ENCODE assay signal across 9 cellular contexts in genomic region chr2:20049631-20050030, GRCh38. TPM values are rescaled to one million over a fixed set of nuclear protein-coding genes. Genes with fewer than 3 reads are reported as not detected.
A peak's percentile ranks its signal among the peaks of the same experiment; 100 is the strongest.
DNase-seq lines count a peak whose midpoint lies in the region; ATAC-seq and TF ChIP-seq lines count a peak whose summit lies in the region.
"Had no signal": no experiment of that assay in that cellular context is flagged by ENCODE, and none has a peak within 500 bp of the region (broad histone marks: within the 10 kb centered on the region; RNA-seq: fewer than 3 reads in every experiment).

No MANE protein-coding gene starts in this region.

- H3K4me3 ChIP-seq in esophagus (ENCODE audit: low read depth in 1 of 2, low read length in 2 of 2): peak overlapping the region; percentile 21 to 84
- H3K4me3 ChIP-seq in psoas muscle: peak overlapping the region; percentile 71

- ATAC-seq in psoas muscle (no peak), HG02571 (IDR thresholded peaks at IDR 0.05; ENCODE audit: unreplicated experiment) (no peak), GM18858 (IDR thresholded peaks at IDR 0.05; ENCODE audit: unreplicated experiment) (no peak), GM21360 (IDR thresholded peaks at IDR 0.05; ENCODE audit: unreplicated experiment) (no peak)
- ATAC-seq: sciatic nerve had no signal

- H3K36me3 ChIP-seq in esophagus (ENCODE audit: control insufficient read depth in 2 of 2, insufficient read depth in 2 of 2, low read length in 1 of 2): no peaks in the 10 kb centered on the region
- no peaks in the 10 kb centered on the region for H3K36me3 ChIP-seq in psoas muscle (ENCODE audit: insufficient read depth in 1 of 2, low read depth in 1 of 2)

- intact Hi-C loops in psoas muscle (cut with DNase I): loop anchor here in 1 of 2 donors (5.0 kb wide), 1 partner anchor 43 kb away; no protein-coding TSS in a partner anchor

- DNase-seq in EL (peak; percentile 30), NOMO-1 treated with dmso at 0.1 percent for 144 hours (lab: John Stamatoyannopoulos, UW; ENCODE audit: unreplicated experiment) (peak; percentile 21), psoas muscle (no peak), activated gamma-delta T cell treated with Interleukin-2 at 50 U/mL for 16 hours (no peak)

- H3K9me3 ChIP-seq in esophagus (ENCODE audit: control insufficient read depth in 2 of 2, insufficient read depth in 1 of 2, low read depth in 1 of 2, low read length in 1 of 2): no peaks in the 10 kb centered on the region
- no peaks in the 10 kb centered on the region for H3K9me3 ChIP-seq in psoas muscle

- no peak for TF ChIP-seq CTCF in psoas muscle (IDR thresholded peaks at IDR 0.05)

- H3K27ac ChIP-seq in esophagus (ENCODE audit: low read depth in 2 of 2, low read length in 1 of 2): peak overlapping the region in 1 of 2 donors; percentile 90
- H3K27ac ChIP-seq in psoas muscle: peak overlapping the region; percentile 98

- H3K27me3 ChIP-seq in esophagus (ENCODE audit: control insufficient read depth in 1 of 2, insufficient read depth in 2 of 2, low read length in 2 of 2) (no peaks in the 10 kb centered on the region), psoas muscle (ENCODE audit: insufficient read depth in 3 of 3, low read length in 2 of 3) (no peaks in the 10 kb centered on the region)

- H3K4me1 ChIP-seq in esophagus (ENCODE audit: control insufficient read depth in 2 of 2, insufficient read depth in 2 of 2, low read length in 1 of 2) (no peaks in the 10 kb centered on the region), psoas muscle (peaks cover 36% of the 10 kb centered on the region)

- WGBS in esophagus, 2 donors: 2 to 3% methylated on average over 3 of the region's 3 CpGs
- WGBS in psoas muscle, 3 donors: 8 to 9% (median 9%) methylated on average over 3 of the region's 3 CpGs

RNA-seq across cellular contexts. Expression of gene LAPTM4A, which starts 1.8 kb away (rescaled TPM):
- polyA plus RNA-seq in esophagus (100 to 1,000 TPM in 1 of 2 donors, 10 to 100 TPM in 1; 57.7 to 148 TPM), psoas muscle (100 to 1,000 TPM in 2 of 3 donors, 10 to 100 TPM in 1; 88.7 to 124 (median 104) TPM)
- 10 to 100 TPM; 68.2 to 78.8 (median 70.5) TPM for total RNA-seq in psoas muscle

RNA-seq across cellular contexts. Expression of gene MATN3, which starts 37.2 kb away (rescaled TPM):
- polyA plus RNA-seq in esophagus (under 1 TPM; 0.14 to 0.42 TPM), psoas muscle (under 1 TPM; 0.20 to 0.40 (median 0.25) TPM)
- total RNA-seq in psoas muscle: under 1 TPM in 2 of 4 donors, not detected in 2; 0.15 to 0.78 TPM

RNA-seq across cellular contexts. Expression of gene WDR35, which starts 59.7 kb away (rescaled TPM):
- 1 to 10 TPM in 1 of 2 donors, under 1 TPM in 1; 0.83 to 1.3 TPM for polyA plus RNA-seq in esophagus
- total RNA-seq in psoas muscle: 1 to 10 TPM; 3.0 to 6.1 (median 3.5) TPM
- polyA plus RNA-seq in psoas muscle: 1 to 10 TPM; 1.7 to 3.7 (median 2.2) TPM

Comparison
In these comparisons a context has a peak if more than half of its experiments do, and no peak if none do; other contexts are left out.
1. DNase-seq: peak in EL (single experiment) and NOMO-1 treated with dmso at 0.1 percent for 144 hours (single experiment); none in psoas muscle (0 of 2) and activated gamma-delta T cell treated with Interleukin-2 at 50 U/mL for 16 hours (single experiment).